ENCODE assay signal across 10 cellular contexts in genomic region chr4:157222764-157223145, GRCh38. TPM values are rescaled to one million over a fixed set of nuclear protein-coding genes. Genes with fewer than 3 reads are reported as not detected.
DNase-seq lines count a peak whose midpoint lies in the region; ATAC-seq and TF ChIP-seq lines count a peak whose summit lies in the region.
"Had no signal": no experiment of that assay in that cellular context is flagged by ENCODE, and none has a peak within 500 bp of the region (broad histone marks: within the 10 kb centered on the region; RNA-seq: fewer than 3 reads in every experiment).

No MANE protein-coding gene starts in this region.

- POLR2A ChIA-PET in WTC11 (lab: Charles Lee), result interaction anchor here (0.7 kb wide), 1 partner anchor 395 kb away, joined by 5 read pairs; no protein-coding TSS in a partner anchor
- POLR2A ChIA-PET in CD8-positive, alpha-beta T cell (lab: Charles Lee), result no interaction called here

- H3K36me3 Mint-ChIP-seq in WTC11, result no peaks in the 10 kb centered on the region
- H3K36me3 Mint-ChIP-seq in CD8-positive, alpha-beta T cell, result no peaks in the 10 kb centered on the region

- no peaks in the 10 kb centered on the region for H3K4me1 ChIP-seq in GM23248 (ENCODE audit: insufficient read depth)
- peaks cover 7 to 11% of the 10 kb centered on the region in 2 donors for H3K4me1 ChIP-seq in gastrocnemius medialis
- no peaks in the 10 kb centered on the region for H3K4me1 ChIP-seq in CD8-positive, alpha-beta T cell (ENCODE audit: insufficient read depth, low read length)

- no peaks in the 10 kb centered on the region for H3F3A ChIP-seq in GM23248 (ENCODE audit: insufficient read depth)

- no peak overlapping the region for H3K27ac Mint-ChIP-seq in WTC11
- no peak overlapping the region for H3K27ac Mint-ChIP-seq in CD8-positive, alpha-beta T cell
- H3K27ac Mint-ChIP-seq: natural killer cell treated with Interleukin-12 subunit alpha and Interleukin-12 subunit beta and Interleukin-15 and Interleukin-18, amount 100 ng/mL, for 72 hours had no signal

- no peak for DNase-seq in GM23248
- no peak for DNase-seq in WTC11 (ENCODE audit: low spot score)
- peak; percentile 27 for DNase-seq in hepatic stellate cell (ENCODE audit: low spot score)
- no peak for DNase-seq in gastrocnemius medialis
- no peak for DNase-seq in effector CD8-positive, alpha-beta T cell (lab: John Stamatoyannopoulos, UW)
- no peak for DNase-seq in CD8-positive, alpha-beta T cell
- DNase-seq in GM20000 (ENCODE audit: low spot score), result no peak
- DNase-seq: dermis blood vessel endothelial cell had no signal

- H3K4me2 ChIP-seq in GM23248 (ENCODE audit: unreplicated experiment), result peak overlapping the region; percentile 69

- H3K27me3 ChIP-seq in GM23248 (replicated peaks; ENCODE audit: insufficient read depth), result peaks cover 69% of the 10 kb centered on the region
- H3K27me3 ChIP-seq in gastrocnemius medialis, result peaks cover 38 to 57% (median 47%) of the 10 kb centered on the region in 3 donors
- peaks cover 6% of the 10 kb centered on the region for H3K27me3 ChIP-seq in CD8-positive, alpha-beta T cell (ENCODE audit: insufficient read depth, low read length)

- TF ChIP-seq POLR2A in gastrocnemius medialis (IDR thresholded peaks at IDR 0.05), result no peak

- ATAC-seq in WTC11, result no peak
- ATAC-seq in gastrocnemius medialis, result no peak
- ATAC-seq in HG02885 (IDR thresholded peaks at IDR 0.05; ENCODE audit: poor library complexity, unreplicated experiment), result no peak
- ATAC-seq in CD8-positive, alpha-beta T cell, result no peak
- ATAC-seq: natural killer cell treated with Interleukin-12 subunit alpha and Interleukin-12 subunit beta and Interleukin-15 and Interleukin-18, amount 100 ng/mL, for 72 hours had no signal

- WGBS in GM23248 (ENCODE audit: low coverage in 1 of 2, low lambda C conversion rate in 2 of 2, missing lambda C conversion rate in 2 of 2), 2 experiments, result 6 to 8% methylated on average over 16 of the region's 16 CpGs

- no peaks in the 10 kb centered on the region for H3K9me3 Mint-ChIP-seq in WTC11
- peaks cover 2% of the 10 kb centered on the region for H3K9me3 Mint-ChIP-seq in CD8-positive, alpha-beta T cell

- peaks cover 69% of the 10 kb centered on the region for H3K27me3 Mint-ChIP-seq in WTC11 (ENCODE audit: low read depth)
- H3K27me3 Mint-ChIP-seq in CD8-positive, alpha-beta T cell (ENCODE audit: low read depth), result peaks cover 32% of the 10 kb centered on the region

- intact Hi-C loops in gastrocnemius medialis (cut with DNase I; ENCODE audit: low total_unique reads), result no loop called here
- intact Hi-C loops in CD8-positive, alpha-beta T cell (cut with DNase I, micrococcal nuclease), result no loop called here

- H3K4me3 ChIP-seq in GM23248 (peak overlapping the region; percentile 67), gastrocnemius medialis (peak overlapping the region; percentile 38 to 47 (median 42))
- H3K4me3 ChIP-seq in CD8-positive, alpha-beta T cell (ENCODE audit: low read depth, low read length), result no peak overlapping the region

- H3K27ac ChIP-seq in GM23248 (no peak overlapping the region), gastrocnemius medialis (no peak overlapping the region)
- H3K27ac ChIP-seq in CD8-positive, alpha-beta T cell (ENCODE audit: low read depth, low read length), result no peak overlapping the region

- no peaks in the 10 kb centered on the region for H3K9me3 ChIP-seq in GM23248 (ENCODE audit: low read depth)
- no peaks in the 10 kb centered on the region for H3K9me3 ChIP-seq in gastrocnemius medialis
- no peaks in the 10 kb centered on the region for H3K9me3 ChIP-seq in CD8-positive, alpha-beta T cell (ENCODE audit: low read length)

- no peaks in the 10 kb centered on the region for H3K9me2 ChIP-seq in GM23248 (ENCODE audit: insufficient read depth)

- no peaks in the 10 kb centered on the region for H4K20me1 ChIP-seq in GM23248 (ENCODE audit: insufficient read depth)

- in situ Hi-C loops in GM23248 (cut with MboI) (loop anchor here (25.0 kb wide), 1 partner anchor 940 kb away; the partner anchor contains the start of gene GASK1B), gastrocnemius medialis (cut with MboI; ENCODE audit: low sequenced_read_pairs in 4 of 4) (loop anchor here in 1 of 4 donors (5.0 to 25.0 kb wide), 2 partner anchors 70 to 740 kb away; no protein-coding TSS in a partner anchor)

- H2AFZ ChIP-seq in GM23248, result peak overlapping the region; percentile 78

- H3K79me2 ChIP-seq in GM23248 (ENCODE audit: insufficient read depth), result no peaks in the 10 kb centered on the region

- H3K36me3 ChIP-seq in GM23248 (ENCODE audit: low read depth) (no peaks in the 10 kb centered on the region), gastrocnemius medialis (no peaks in the 10 kb centered on the region)
- H3K36me3 ChIP-seq in CD8-positive, alpha-beta T cell (ENCODE audit: insufficient read depth, low read length), result no peaks in the 10 kb centered on the region

- CTCF ChIA-PET in WTC11 (lab: Charles Lee), result interaction anchor here (1.1 to 2.1 kb wide), 5 partner anchors 11 to 756 kb away, joined by 3 to 9 read pairs (median 5); no protein-coding TSS in a partner anchor
- CTCF ChIA-PET in CD8-positive, alpha-beta T cell (lab: Charles Lee), result no interaction called here

- no peak overlapping the region for H3K9ac ChIP-seq in GM23248

- H3K4me3 Mint-ChIP-seq in WTC11, result peak overlapping the region; percentile 76
- H3K4me3 Mint-ChIP-seq in CD8-positive, alpha-beta T cell, result no peak overlapping the region
- H3K4me3 Mint-ChIP-seq: natural killer cell treated with Interleukin-12 subunit alpha and Interleukin-12 subunit beta and Interleukin-15 and Interleukin-18, amount 100 ng/mL, for 72 hours had no signal

- peaks cover 22% of the 10 kb centered on the region for H3K4me1 Mint-ChIP-seq in WTC11
- H3K4me1 Mint-ChIP-seq in CD8-positive, alpha-beta T cell (ENCODE audit: low read depth), result no peaks in the 10 kb centered on the region

- no peak for TF ChIP-seq CTCF in WTC11 (IDR thresholded peaks at IDR 0.05)
- TF ChIP-seq CTCF in gastrocnemius medialis (IDR thresholded peaks at IDR 0.05 in 4 of 5, conservative IDR thresholded peaks at IDR 0.05 in 1 of 5), result no peak
- no peak for TF ChIP-seq CTCF in CD8-positive, alpha-beta T cell (IDR thresholded peaks at IDR 0.05)
- TF ChIP-seq CTCF in GM20000 (IDR thresholded peaks at IDR 0.05; ENCODE audit: extremely low read depth, missing control alignments), result no peak

TF ChIP-seq in WTC11, 78 proteins besides CTCF, POLR2A, EP300 and RAD21:
- TF ChIP-seq, protein P1, sequence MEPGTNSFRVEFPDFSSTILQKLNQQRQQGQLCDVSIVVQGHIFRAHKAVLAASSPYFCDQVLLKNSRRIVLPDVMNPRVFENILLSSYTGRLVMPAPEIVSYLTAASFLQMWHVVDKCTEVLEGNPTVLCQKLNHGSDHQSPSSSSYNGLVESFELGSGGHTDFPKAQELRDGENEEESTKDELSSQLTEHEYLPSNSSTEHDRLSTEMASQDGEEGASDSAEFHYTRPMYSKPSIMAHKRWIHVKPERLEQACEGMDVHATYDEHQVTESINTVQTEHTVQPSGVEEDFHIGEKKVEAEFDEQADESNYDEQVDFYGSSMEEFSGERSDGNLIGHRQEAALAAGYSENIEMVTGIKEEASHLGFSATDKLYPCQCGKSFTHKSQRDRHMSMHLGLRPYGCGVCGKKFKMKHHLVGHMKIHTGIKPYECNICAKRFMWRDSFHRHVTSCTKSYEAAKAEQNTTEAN (CRISPR knock-in tag; IDR thresholded peaks at IDR 0.05), result no peak
- no peak for TF ChIP-seq ZNF138 (CRISPR knock-in tag; conservative IDR thresholded peaks at IDR 0.05)
- no peak for TF ChIP-seq ZBTB21 (CRISPR knock-in tag; IDR thresholded peaks at IDR 0.05; ENCODE audit: borderline replicate concordance)
- TF ChIP-seq OVOL2 (CRISPR knock-in tag; IDR thresholded peaks at IDR 0.05; ENCODE audit: borderline replicate concordance), result no peak

RNA-seq across cellular contexts. Expression of gene GRIA2, which starts 2.2 kb away (rescaled TPM):
- total RNA-seq in GM23248 (2014; rRNA removed; shearing (Covaris generic)), result not detected in 2 replicates
- polyA plus RNA-seq in GM23248 (2016; fragmentation: Nextera tagmentation; extraction: Ambion mirVana), result not detected in 2 replicates
- not detected in 3 replicates for total RNA-seq in WTC11 (2021)
- total RNA-seq in gastrocnemius medialis, result not detected
- not detected for total RNA-seq in CD8-positive, alpha-beta T cell
- total RNA-seq: dermis blood vessel endothelial cell; natural killer cell treated with Interleukin-12 subunit alpha and Interleukin-12 subunit beta and Interleukin-15 and Interleukin-18, amount 100 ng/mL, for 72 hours had no signal
